27 cellular contexts compared by ENCODE assay signal in genomic region chr10:71467569-71468362, GRCh38.
"Had no signal": no experiment of that assay in that cellular context is flagged by ENCODE, and none has a peak within 500 bp of the region (broad histone marks: within the 10 kb centered on the region; RNA-seq: fewer than 3 reads in every experiment).

No MANE protein-coding gene starts in this region.

- ATAC-seq: activated naive CD8-positive, alpha-beta T cell treated with anti-CD3 and anti-CD28 coated beads, Interleukin-2, amount 50 U/mL, for 24 hours; activated T-cell treated with anti-CD3 and anti-CD28 coated beads, Interleukin-2, amount 50 U/mL, for 4 hours; SK-N-SH treated with all-trans-retinoic acid at 6 μM for 48 hours; T-cell; T-helper 17 cell had no signal

- H3K27ac ChIP-seq: VCaP had no signal

- DNase-seq: activated B cell treated with CpG ODN at 0.5 μM for 24 hours; activated CD4-positive, alpha-beta memory T cell treated with anti-CD3 and anti-CD28 coated beads for 36 hours; activated CD4-positive, alpha-beta T cell treated with anti-CD3 and anti-CD28 coated beads for 4 hours; activated CD4-positive, alpha-beta T cell treated with anti-CD3 and anti-CD28 coated beads, Interleukin-2, amount 50 U/mL, for 1 hour; activated CD4-positive, CD25-positive, alpha-beta regulatory T cell treated with anti-CD3 and anti-CD28 coated beads, Interleukin-2, amount 50 U/mL, for 72 hours; activated CD8-positive, alpha-beta memory T cell treated with anti-CD3 and anti-CD28 coated beads, Interleukin-2, amount 50 U/mL, for 4 hours; activated naive CD4-positive, alpha-beta T cell treated with anti-CD3 and anti-CD28 coated beads, Interleukin-2, amount 10 ng/mL, durations not matched to agents 7 days and 5 days; activated naive CD8-positive, alpha-beta T cell treated with anti-CD3 and anti-CD28 coated beads, Interleukin-2, amount 50 U/mL, for 24 hours; activated T-cell treated with anti-CD3 and anti-CD28 coated beads for 4 hours; activated T-cell treated with anti-CD3 and anti-CD28 coated beads, Interleukin-2, amount 50 U/mL, for 4 hours; anterior cingulate cortex; Kasumi-1; KG1; MM.1S; MV-4-11; NCI-H1092; NCI-H1436 treated with DMSO at 0.1 percent for 48 hours; NCI-H1694 treated with DMSO at 0.1 percent for 48 hours; NCI-H2029; NCI-H510A; NCI-H526; NCI-H774; SIG-M5; T-cell; T-helper 17 cell had no signal
